8 cellular contexts compared by ENCODE assay signal in the genomic region with DNA sequence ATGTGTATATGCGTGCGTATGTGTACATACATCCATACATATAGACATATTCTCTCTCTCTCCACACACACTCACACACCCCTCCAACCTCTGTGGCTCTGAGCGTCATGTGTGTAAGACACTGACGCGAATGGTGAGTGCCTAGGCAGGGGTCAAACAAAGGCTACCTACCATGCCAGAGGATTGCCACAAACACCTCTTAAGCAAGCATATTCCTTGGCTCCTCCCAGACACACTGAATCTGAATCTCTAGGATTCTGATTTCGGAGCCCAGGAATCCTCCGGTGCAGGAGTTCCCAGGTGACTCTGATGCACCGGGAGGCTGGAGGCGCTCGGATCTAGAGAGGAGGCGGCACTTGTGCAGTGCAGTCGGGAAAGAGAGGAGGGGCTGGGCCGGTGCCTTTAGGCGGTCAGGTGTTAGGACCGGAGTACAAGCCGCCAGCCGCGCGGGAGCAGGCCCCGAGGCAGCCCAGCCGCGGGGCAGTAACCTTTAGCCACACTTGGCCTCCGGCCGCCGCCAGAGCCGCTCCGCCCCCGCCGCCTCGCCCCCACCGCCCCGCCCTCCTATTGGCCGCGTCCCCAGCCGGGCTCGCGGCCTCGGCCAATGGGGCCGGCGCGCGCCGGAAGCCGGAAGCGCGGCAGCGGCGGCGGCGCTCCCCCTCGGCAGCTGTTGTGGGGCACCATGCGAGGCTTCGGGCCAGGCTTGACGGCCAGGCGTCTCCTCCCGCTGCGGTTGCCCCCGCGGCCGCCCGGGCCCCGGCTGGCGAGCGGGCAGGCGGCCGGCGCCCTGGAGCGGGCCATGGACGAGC. TPM values are rescaled to one million over a fixed set of nuclear protein-coding genes. Genes with fewer than 3 reads are reported as not detected.
DNase-seq lines count a peak whose midpoint lies in the region; TF ChIP-seq lines count a peak whose summit lies in the region.

Gene MLYCD (plus strand): TSS at position 653 of the 809 bp plus-strand sequence. CDS start 30 bp downstream, at position 683.

- H3K27ac ChIP-seq in MM.1S (ENCODE audit: low read length) (no peak within 1 kb of the TSS), ascending aorta (peak within 1 kb of the TSS; percentile 94 to 98), vagina (peak within 1 kb of the TSS; percentile 84)

- peaks cover 9% of the 10 kb centered on the region for H3K27me3 Mint-ChIP-seq in T-helper 2 cell treated with Interferon-gamma antibody and Interleukin-4, amounts not matched to agents 5 μg/mL and 100 μg/mL, for 36 hours (ENCODE audit: low read depth)

- H3K27ac Mint-ChIP-seq in T-helper 2 cell treated with Interferon-gamma antibody and Interleukin-4, amounts not matched to agents 5 μg/mL and 100 μg/mL, for 36 hours: peak within 1 kb of the TSS; percentile 86

- H3K36me3 ChIP-seq in HAP-1 (replicated peaks): no peaks in the 10 kb centered on the region
- H3K36me3 ChIP-seq in MM.1S (replicated peaks; ENCODE audit: insufficient read depth, low read length): no peaks in the 10 kb centered on the region
- peaks cover 0 to 4% of the 10 kb centered on the region in 2 donors for H3K36me3 ChIP-seq in ascending aorta
- no peaks in the 10 kb centered on the region for H3K36me3 ChIP-seq in vagina

- peak within 1 kb of the TSS; percentile 80 for H2AFZ ChIP-seq in MM.1S (ENCODE audit: low read length)

- H3K4me1 Mint-ChIP-seq in T-helper 2 cell treated with Interferon-gamma antibody and Interleukin-4, amounts not matched to agents 5 μg/mL and 100 μg/mL, for 36 hours (ENCODE audit: low read depth): peaks cover 23% of the 10 kb centered on the region

- H3K9me2 ChIP-seq in MM.1S (replicated peaks; ENCODE audit: insufficient read depth, low read length): no peaks in the 10 kb centered on the region

- H4K20me1 ChIP-seq in MM.1S (ENCODE audit: insufficient read depth, low read length): no peaks in the 10 kb centered on the region

- peak in 1 of 2 donors; percentile 46 for TF ChIP-seq POLR2A in vagina (IDR thresholded peaks at IDR 0.05)

- H3K4me3 Mint-ChIP-seq in T-helper 2 cell treated with Interferon-gamma antibody and Interleukin-4, amounts not matched to agents 5 μg/mL and 100 μg/mL, for 36 hours: peak within 1 kb of the TSS; percentile 99

- H3K9me3 Mint-ChIP-seq in T-helper 2 cell treated with Interferon-gamma antibody and Interleukin-4, amounts not matched to agents 5 μg/mL and 100 μg/mL, for 36 hours: no peaks in the 10 kb centered on the region

- TF ChIP-seq CTCF in GM12864 (IDR thresholded peaks at IDR 0.05; ENCODE audit: low read depth, low read length, missing control alignments) (no peak), MM.1S (IDR thresholded peaks at IDR 0.05; ENCODE audit: low read length) (no peak), ascending aorta (IDR thresholded peaks at IDR 0.05) (peak in 1 of 3 experiments; percentile 4), vagina (IDR thresholded peaks at IDR 0.05) (no peak)

- H3K79me2 ChIP-seq in MM.1S (ENCODE audit: low read length): no peaks in the 10 kb centered on the region

- no peaks in the 10 kb centered on the region for H3F3A ChIP-seq in MM.1S (ENCODE audit: insufficient read depth, low read length)

- H3K4me1 ChIP-seq in HAP-1: peaks cover 11% of the 10 kb centered on the region
- H3K4me1 ChIP-seq in MM.1S (ENCODE audit: low read length): 0 out of 2 replicates have a peak, but pooled peaks cover 3% of the 10 kb centered on the region
- peaks cover 3 to 13% of the 10 kb centered on the region in 2 donors for H3K4me1 ChIP-seq in ascending aorta
- peaks cover 36% of the 10 kb centered on the region for H3K4me1 ChIP-seq in vagina

- peaks cover 5% of the 10 kb centered on the region for H3K36me3 Mint-ChIP-seq in T-helper 2 cell treated with Interferon-gamma antibody and Interleukin-4, amounts not matched to agents 5 μg/mL and 100 μg/mL, for 36 hours (ENCODE audit: low read depth)

- DNase-seq in GM12864 (ENCODE audit: low read depth) (peak; percentile 21), HAP-1 (ENCODE audit: low spot score in 2 of 2) (peak; percentile 59 to 86), MM.1S (peak; percentile 68), ascending aorta (ENCODE audit: low spot score in 2 of 2) (peak; percentile 50 to 90), hepatic stellate cell (ENCODE audit: low spot score) (peak; percentile 93), renal cortical epithelial cell (ENCODE audit: low read depth) (peak; percentile 36), vagina (ENCODE audit: extremely low spot score in 2 of 2) (peak in 1 of 2 donors; percentile 90)
- DNase-seq in T-helper 2 cell treated with Interferon-gamma antibody and Interleukin-4, amounts not matched to agents 5 μg/mL and 100 μg/mL, for 36 hours (ENCODE audit: low spot score): peak; percentile 77

- H3K27me3 ChIP-seq in HAP-1 (ENCODE audit: low read depth) (no peaks in the 10 kb centered on the region), MM.1S (replicated peaks; ENCODE audit: insufficient read depth, low read length) (no peaks in the 10 kb centered on the region), ascending aorta (no peaks in the 10 kb centered on the region), vagina (no peaks in the 10 kb centered on the region)

- H3K4me3 ChIP-seq in GM12864 (ENCODE audit: low read depth, low read length) (peak within 1 kb of the TSS; percentile 89), HAP-1 (peak within 1 kb of the TSS; percentile 49), MM.1S (ENCODE audit: low read length) (peak within 1 kb of the TSS; percentile 55), ascending aorta (peak within 1 kb of the TSS; percentile 95 to 97), vagina (peak within 1 kb of the TSS; percentile 73 to 99)

- H3K4me2 ChIP-seq in MM.1S (ENCODE audit: low read depth, low read length): peak within 1 kb of the TSS; percentile 86

- intact Hi-C loops in ascending aorta (cut with DNase I): loop anchor here (2.0 to 10.0 kb wide), 4 partner anchors 54 to 184 kb away; partner anchors contain the start of genes HSBP1 and OSGIN1
- intact Hi-C loops in vagina (cut with DNase I): loop anchor here (10.0 kb wide), 1 partner anchor 1634 kb away; no protein-coding TSS in a partner anchor

- no peaks in the 10 kb centered on the region for H3K9me3 ChIP-seq in HAP-1
- H3K9me3 ChIP-seq in MM.1S (replicated peaks; ENCODE audit: insufficient read depth, low read length): no peaks in the 10 kb centered on the region
- no peaks in the 10 kb centered on the region for H3K9me3 ChIP-seq in ascending aorta
- H3K9me3 ChIP-seq in vagina: no peaks in the 10 kb centered on the region

- in situ Hi-C loops in HAP-1 (cut with MboI; ENCODE audit: low sequenced_read_pairs): no loop called here

- peak within 1 kb of the TSS; percentile 33; the same call in 1 of the 2 replicates for H3K9ac ChIP-seq in MM.1S (ENCODE audit: low read length)

RNA-seq across cellular contexts. Expression of gene MLYCD, which starts in this region (rescaled TPM):
- total RNA-seq in ascending aorta: 13.4 TPM
- 3.6 and 7.1 TPM in 2 replicates for total RNA-seq in renal cortical epithelial cell
- total RNA-seq in vagina: 8.8 TPM
